Comparison of ENCODE assay signal across 16 cellular contexts in the genomic region with DNA sequence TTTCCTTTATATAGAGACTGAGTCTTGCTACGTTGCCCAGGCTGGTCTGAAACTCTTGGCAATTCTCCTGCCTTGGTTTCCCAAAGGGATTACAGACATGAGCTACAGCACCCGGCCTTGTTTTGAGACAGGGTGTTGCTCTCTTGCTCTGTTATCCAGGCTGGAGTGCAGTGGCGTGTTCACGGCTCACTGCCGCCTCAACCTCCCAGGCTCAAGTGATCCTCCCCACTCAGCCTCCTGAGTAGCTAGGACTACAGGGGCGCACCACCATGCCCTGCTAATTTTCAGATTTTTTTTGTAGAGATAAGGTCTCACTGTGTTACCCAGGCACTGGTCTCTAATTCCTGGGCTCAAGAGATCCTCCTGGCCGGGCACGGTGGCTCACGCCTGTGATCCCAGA. TPM values are rescaled to one million over a fixed set of nuclear protein-coding genes. Genes with fewer than 3 reads are reported as not detected.
DNase-seq lines count a peak whose midpoint lies in the region; ATAC-seq and TF ChIP-seq lines count a peak whose summit lies in the region.
"Had no signal": no experiment of that assay in that cellular context is flagged by ENCODE, and none has a peak within 500 bp of the region (broad histone marks: within the 10 kb centered on the region; RNA-seq: fewer than 3 reads in every experiment).

No MANE protein-coding gene starts in this region.

- H3K27me3 Mint-ChIP-seq in CD4-positive, alpha-beta T cell = no peaks in the 10 kb centered on the region
- no peaks in the 10 kb centered on the region for H3K27me3 Mint-ChIP-seq in activated naive CD8-positive, alpha-beta T cell treated with anti-CD3 and anti-CD28 coated beads, Interleukin-2, amount 50 U/mL, for 24 hours

- TF ChIP-seq POLR2A in GM18505 (IDR thresholded peaks at IDR 0.05; ENCODE audit: borderline replicate concordance, extremely low read depth, insufficient read depth, insufficient read length) = no peak

- H3K4me2 ChIP-seq in KMS-11 = peak overlapping the region; percentile 29; the same call in 1 of the 2 replicates

- peaks cover 28% of the 10 kb centered on the region for H3K4me1 ChIP-seq in KMS-11 (ENCODE audit: low read depth, poor library complexity, severe bottlenecking)
- H3K4me1 ChIP-seq: esophagus muscularis mucosa, psoas muscle had no signal

- no peaks in the 10 kb centered on the region for H3K79me2 ChIP-seq in KMS-11 (ENCODE audit: insufficient read depth, low read depth)

- H3K9me3 Mint-ChIP-seq in CD4-positive, alpha-beta T cell = no peaks in the 10 kb centered on the region
- no peaks in the 10 kb centered on the region for H3K9me3 Mint-ChIP-seq in activated naive CD8-positive, alpha-beta T cell treated with anti-CD3 and anti-CD28 coated beads, Interleukin-2, amount 50 U/mL, for 24 hours
- H3K9me3 Mint-ChIP-seq: nephron had no signal

- intact Hi-C loops in CD4-positive, alpha-beta T cell (cut with DNase I, micrococcal nuclease) = no loop called here

- TF ChIP-seq CTCF in CD4-positive, alpha-beta T cell (IDR thresholded peaks at IDR 0.05) = no peak
- no peak for TF ChIP-seq CTCF in KMS-11 (conservative IDR thresholded peaks at IDR 0.05; ENCODE audit: low read depth, low read length)

- no peak for DNase-seq in CD4-positive, alpha-beta T cell
- DNase-seq in activated naive CD8-positive, alpha-beta T cell treated with anti-CD3 and anti-CD28 coated beads, Interleukin-2, amount 50 U/mL, for 24 hours = no peak
- no peak for DNase-seq in NCI-H69 (lab: John Stamatoyannopoulos, UW)
- DNase-seq: cortex of kidney, DMS53, glutamatergic neuron, NCI-H187 treated with DMSO at 0.1 percent for 48 hours, psoas muscle had no signal

- H3K4me3 ChIP-seq in KMS-11 (IDR thresholded peaks at IDR 0.05; ENCODE audit: insufficient read depth, low read depth, low read length) = no peak overlapping the region
- H3K4me3 ChIP-seq: esophagus muscularis mucosa, lung, psoas muscle had no signal

- H2AFZ ChIP-seq in KMS-11 (ENCODE audit: low read depth) = peak overlapping the region; percentile 15; the same call in 1 of the 2 replicates

- POLR2A ChIA-PET in CD4-positive, alpha-beta T cell (lab: Charles Lee) = interaction anchor here (1.1 to 20.9 kb wide), 6 partner anchors 13 to 128 kb away, joined by 3 to 543 read pairs (median 5); a partner anchor contains a TSS

- no peaks in the 10 kb centered on the region for H3K27me3 ChIP-seq in CD4-positive, alpha-beta T cell (ENCODE audit: control insufficient read depth, insufficient read depth, low read length)
- H3K27me3 ChIP-seq in KMS-11 (ENCODE audit: insufficient read depth, low read depth) = no peaks in the 10 kb centered on the region
- H3K27me3 ChIP-seq: esophagus muscularis mucosa had no signal

- no peaks in the 10 kb centered on the region for H4K20me1 ChIP-seq in KMS-11 (ENCODE audit: insufficient read depth)

- H3K4me1 Mint-ChIP-seq in CD4-positive, alpha-beta T cell (ENCODE audit: low read depth) = peaks cover 50% of the 10 kb centered on the region
- peaks cover 54% of the 10 kb centered on the region for H3K4me1 Mint-ChIP-seq in activated naive CD8-positive, alpha-beta T cell treated with anti-CD3 and anti-CD28 coated beads, Interleukin-2, amount 50 U/mL, for 24 hours
- H3K4me1 Mint-ChIP-seq: nephron had no signal

- H3K27ac ChIP-seq in CD4-positive, alpha-beta T cell (ENCODE audit: low read depth, low read length) = peak overlapping the region; percentile 69
- no peak overlapping the region for H3K27ac ChIP-seq in KMS-11
- H3K27ac ChIP-seq: esophagus muscularis mucosa, psoas muscle had no signal

- no peak for ATAC-seq in CD4-positive, alpha-beta T cell (ENCODE audit: poor library complexity)
- no peak for ATAC-seq in activated naive CD8-positive, alpha-beta T cell treated with anti-CD3 and anti-CD28 coated beads, Interleukin-2, amount 50 U/mL, for 24 hours
- no peak for ATAC-seq in GM18505 (IDR thresholded peaks at IDR 0.05; ENCODE audit: unreplicated experiment)
- ATAC-seq in HG03025 (IDR thresholded peaks at IDR 0.05; ENCODE audit: low FRiP score, unreplicated experiment) = no peak
- ATAC-seq: Panc1, psoas muscle had no signal

- CTCF ChIA-PET in CD4-positive, alpha-beta T cell (lab: Charles Lee) = interaction anchor here (0.6 to 2.0 kb wide), 4 partner anchors 18 to 230 kb away, joined by 3 to 11 read pairs (median 4); no protein-coding TSS in a partner anchor

- peaks cover 35% of the 10 kb centered on the region for H3K36me3 Mint-ChIP-seq in CD4-positive, alpha-beta T cell (ENCODE audit: low read depth)
- peaks cover 18% of the 10 kb centered on the region for H3K36me3 Mint-ChIP-seq in activated naive CD8-positive, alpha-beta T cell treated with anti-CD3 and anti-CD28 coated beads, Interleukin-2, amount 50 U/mL, for 24 hours (ENCODE audit: low read depth)

- H3K36me3 ChIP-seq in KMS-11 (ENCODE audit: insufficient read depth) = no peaks in the 10 kb centered on the region
- H3K36me3 ChIP-seq: esophagus muscularis mucosa had no signal

- H3K27ac Mint-ChIP-seq in CD4-positive, alpha-beta T cell = peak overlapping the region; percentile 88
- peak overlapping the region; percentile 78 for H3K27ac Mint-ChIP-seq in activated naive CD8-positive, alpha-beta T cell treated with anti-CD3 and anti-CD28 coated beads, Interleukin-2, amount 50 U/mL, for 24 hours
- H3K27ac Mint-ChIP-seq: nephron had no signal

- H3K9me3 ChIP-seq in CD4-positive, alpha-beta T cell (ENCODE audit: control insufficient read depth, low read length) = no peaks in the 10 kb centered on the region
- H3K9me3 ChIP-seq: esophagus muscularis mucosa, psoas muscle had no signal

- peak overlapping the region; percentile 43 for H3K4me3 Mint-ChIP-seq in CD4-positive, alpha-beta T cell
- no peak overlapping the region for H3K4me3 Mint-ChIP-seq in activated naive CD8-positive, alpha-beta T cell treated with anti-CD3 and anti-CD28 coated beads, Interleukin-2, amount 50 U/mL, for 24 hours
- H3K4me3 Mint-ChIP-seq: nephron had no signal

- H3K9ac ChIP-seq in KMS-11 = no peak overlapping the region

RNA-seq across cellular contexts. Expression of a gene that starts 14.8 kb away (rescaled TPM):
- 100 to 1,000 TPM; 187 to 188 TPM for total RNA-seq in CD4-positive, alpha-beta T cell
- total RNA-seq: NCI-H460 had no signal

RNA-seq across cellular contexts. Expression of a gene that starts 18.8 kb away (rescaled TPM):
- total RNA-seq in CD4-positive, alpha-beta T cell = under 1 TPM; 0.38 to 0.45 TPM
- total RNA-seq: NCI-H460 had no signal

RNA-seq across cellular contexts. Expression of a gene that starts 26.0 kb away (rescaled TPM):
- 10 to 100 TPM; 56.9 to 61.0 TPM for total RNA-seq in CD4-positive, alpha-beta T cell

RNA-seq across cellular contexts. Expression of a gene that starts 43.6 kb away (rescaled TPM):
- 100 to 1,000 TPM; 103 to 110 TPM for total RNA-seq in CD4-positive, alpha-beta T cell

RNA-seq across cellular contexts. Expression of a gene that starts 43.7 kb away (rescaled TPM):
- 10 to 100 TPM; 11.5 to 12.8 TPM for total RNA-seq in CD4-positive, alpha-beta T cell
